In genomic region chrX:103913356-103914020, GRCh38 we compare ENCODE assay signal across 2 cellular contexts.
TF ChIP-seq lines count a peak whose summit lies in the region.

No MANE protein-coding gene starts in this region.

TF ChIP-seq in IMR-90, 13 proteins besides CTCF, POLR2A, EP300 and RAD21:
- TF ChIP-seq MAFK (IDR thresholded peaks at IDR 0.05; ENCODE audit: low read depth, low read length), result no peak
- TF ChIP-seq RCOR1 (IDR thresholded peaks at IDR 0.05; ENCODE audit: insufficient replicate concordance, low read length), result no peak
- TF ChIP-seq MAZ (IDR thresholded peaks at IDR 0.05; ENCODE audit: borderline replicate concordance, low read depth, low read length), result no peak
- no peak for TF ChIP-seq CEBPB (IDR thresholded peaks at IDR 0.05; ENCODE audit: low read depth, low read length)
- no peak for TF ChIP-seq CHD1 (IDR thresholded peaks at IDR 0.05; ENCODE audit: low read depth, low read length)
- TF ChIP-seq ELK1 (IDR thresholded peaks at IDR 0.05; ENCODE audit: borderline replicate concordance, low read depth, low read length), result no peak
- no peak for TF ChIP-seq USF2 (IDR thresholded peaks at IDR 0.05; ENCODE audit: low read depth, low read length)
- TF ChIP-seq SMC3 (IDR thresholded peaks at IDR 0.05; ENCODE audit: low read depth, low read length), result no peak
- TF ChIP-seq MXI1 (IDR thresholded peaks at IDR 0.05; ENCODE audit: borderline replicate concordance, low read depth, low read length), result no peak
- TF ChIP-seq NFE2L2 (IDR thresholded peaks at IDR 0.05; ENCODE audit: low read depth, low read length), result no peak
- no peak for TF ChIP-seq FOS (IDR thresholded peaks at IDR 0.05; ENCODE audit: low read depth, low read length)

TF ChIP-seq in GM12878, 131 proteins besides CTCF, POLR2A, EP300 and RAD21:
- TF ChIP-seq NR2C2 (IDR thresholded peaks at IDR 0.05; ENCODE audit: borderline replicate concordance, control insufficient read depth, insufficient read length, low read depth) (no peak), IKZF1 (conservative IDR thresholded peaks at IDR 0.05) (no peak), MEF2B (IDR thresholded peaks at IDR 0.05; ENCODE audit: partially characterized antibody, poor library complexity, severe bottlenecking) (peak; percentile 35)
TF ChIP-seq in GM12878: peak in this region for 1.
